8 cellular contexts compared by ENCODE assay signal in genomic region chr10:92005978-92006377, GRCh38.
"Had no signal": no experiment of that assay in that cellular context is flagged by ENCODE, and none has a peak within 500 bp of the region (broad histone marks: within the 10 kb centered on the region; RNA-seq: fewer than 3 reads in every experiment).

No MANE protein-coding gene starts in this region.

- FAIRE-seq: H1, HTR-8/SVneo had no signal

- H3K4me3 ChIP-seq: GM23338, HAP-1 had no signal

- H3K27ac Mint-ChIP-seq: GM23338, HFFc6 had no signal

- H3K27me3 Mint-ChIP-seq: IgD-negative memory B cell had no signal

- DNase-seq: H7, HFFc6 had no signal

- H3K4me3 Mint-ChIP-seq: GM23338, HFFc6, IgD-negative memory B cell had no signal

- H3K9me3 Mint-ChIP-seq: GM23338 had no signal

- H3K9me3 ChIP-seq: HAP-1 had no signal

- ATAC-seq: GM23338, HCT116 had no signal

- H3K4me1 ChIP-seq: HAP-1 had no signal

- H3K4me1 Mint-ChIP-seq: GM23338 had no signal
